ENCODE assay signal across 19 cellular contexts in genomic region chr10:127252818-127253217, GRCh38. TPM values are rescaled to one million over a fixed set of nuclear protein-coding genes. Genes with fewer than 3 reads are reported as not detected.
DNase-seq lines count a peak whose midpoint lies in the region; ATAC-seq and TF ChIP-seq lines count a peak whose summit lies in the region.
"Had no signal": no experiment of that assay in that cellular context is flagged by ENCODE, and none has a peak within 500 bp of the region (broad histone marks: within the 10 kb centered on the region; RNA-seq: fewer than 3 reads in every experiment).

No MANE protein-coding gene starts in this region.

- peak overlapping the region; percentile 72 for H3K27ac ChIP-seq in BLaER1
- no peak overlapping the region for H3K27ac ChIP-seq in esophagus muscularis mucosa (replicated peaks in 1 of 4)
- H3K27ac ChIP-seq in temporal lobe (ENCODE audit: low read depth, low read length) = peak overlapping the region; percentile 30
- H3K27ac ChIP-seq in brain microvascular endothelial cell = no peak overlapping the region
- H3K27ac ChIP-seq: 22Rv1, GM23248 had no signal

- intact Hi-C loops in esophagus muscularis mucosa (cut with DNase I) = no loop called here
- intact Hi-C loops in natural killer cell (cut with micrococcal nuclease) = no loop called here

- H4K20me1 ChIP-seq in BLaER1 = no peaks in the 10 kb centered on the region

- H3K9ac ChIP-seq in BLaER1 = no peak overlapping the region
- H3K9ac ChIP-seq: GM23248 had no signal

- WGBS in esophagus muscularis mucosa = 91% methylated on average over 6 of the region's 6 CpGs

- peaks cover 56 to 62% of the 10 kb centered on the region in 2 donors for H3K4me1 Mint-ChIP-seq in natural killer cell
- H3K4me1 Mint-ChIP-seq: B cell had no signal

- peaks cover 0 to 2% of the 10 kb centered on the region in 2 donors for H3K9me3 Mint-ChIP-seq in natural killer cell

- peak overlapping the region; percentile 88 for H3K4me2 ChIP-seq in BLaER1

- peak overlapping the region; percentile 82 for H3K4me3 Mint-ChIP-seq in natural killer cell
- H3K4me3 Mint-ChIP-seq: B cell; CD4-positive, alpha-beta memory T cell had no signal

- H3K4me1 ChIP-seq in BLaER1 = peaks cover 35% of the 10 kb centered on the region
- H3K4me1 ChIP-seq in esophagus muscularis mucosa = no peaks in the 10 kb centered on the region

- no peaks in the 10 kb centered on the region; the same call in 1 of the 2 replicates for H3K9me3 ChIP-seq in BLaER1
- no peaks in the 10 kb centered on the region for H3K9me3 ChIP-seq in esophagus muscularis mucosa

- H3K36me3 Mint-ChIP-seq in natural killer cell = no peaks in the 10 kb centered on the region
- H3K36me3 Mint-ChIP-seq: CD4-positive, alpha-beta memory T cell had no signal

- H3K4me3 ChIP-seq in BLaER1 (no peak overlapping the region), esophagus muscularis mucosa (no peak overlapping the region), brain microvascular endothelial cell (ENCODE audit: low read depth, low read length) (no peak overlapping the region)
- H3K4me3 ChIP-seq: GM12878, GM23248 had no signal

- DNase-seq in esophagus muscularis mucosa (ENCODE audit: extremely low spot score) (peak; percentile 45), natural killer cell (no peak), DMS 273 treated with DMSO at 0.1 percent for 48 hours (lab: John Stamatoyannopoulos, UW) (no peak), cortex of kidney (lab: John Stamatoyannopoulos, UW) (no peak), brain microvascular endothelial cell (no peak)
- DNase-seq: C1 segment of cervical spinal cord; CD4-positive, alpha-beta memory T cell; COR-L47; DMS79; EL; GDM1; GM23248; H7; HCEC 1CT had no signal

- TF ChIP-seq CTCF in esophagus muscularis mucosa (IDR thresholded peaks at IDR 0.05) = no peak
- TF ChIP-seq CTCF in natural killer cell (IDR thresholded peaks at IDR 0.05) = no peak
- TF ChIP-seq CTCF in brain microvascular endothelial cell (IDR thresholded peaks at IDR 0.05; ENCODE audit: low read depth, low read length, missing control alignments) = no peak

- H3K27me3 Mint-ChIP-seq in natural killer cell (ENCODE audit: low read depth in 2 of 2) = no peaks in the 10 kb centered on the region
- H3K27me3 Mint-ChIP-seq: B cell; CD4-positive, alpha-beta memory T cell had no signal

- H3K27me3 ChIP-seq in BLaER1 = no peaks in the 10 kb centered on the region
- no peaks in the 10 kb centered on the region for H3K27me3 ChIP-seq in esophagus muscularis mucosa
- no peaks in the 10 kb centered on the region for H3K27me3 ChIP-seq in brain microvascular endothelial cell (replicated peaks)

- in situ Hi-C loops in brain microvascular endothelial cell (cut with HindIII; ENCODE audit: low pct_ligation_motif_present, low sequenced_read_pairs) = no loop called here

- no peak for TF ChIP-seq EP300 in esophagus muscularis mucosa (IDR thresholded peaks at IDR 0.05)

- peak; percentile 31 to 49 (median 47) for ATAC-seq in natural killer cell
- ATAC-seq: GM12878 had no signal

- peak overlapping the region; percentile 89 to 92 for H3K27ac Mint-ChIP-seq in natural killer cell
- H3K27ac Mint-ChIP-seq: B cell; CD4-positive, alpha-beta memory T cell had no signal

- H3K36me3 ChIP-seq in BLaER1 (no peaks in the 10 kb centered on the region), esophagus muscularis mucosa (peaks cover 11 to 36% (median 14%) of the 10 kb centered on the region in 4 donors), brain microvascular endothelial cell (replicated peaks) (no peaks in the 10 kb centered on the region)

- TF ChIP-seq POLR2A in esophagus muscularis mucosa (IDR thresholded peaks at IDR 0.05; ENCODE audit: low read depth) = no peak

RNA-seq across cellular contexts. Expression of gene INSYN2A, which starts 56.4 kb away (rescaled TPM):
- total RNA-seq in esophagus muscularis mucosa = under 1 TPM in 3 of 4 donors, not detected in 1; 0.33 to 0.52 (median 0.42) TPM
- not detected for total RNA-seq in natural killer cell
- total RNA-seq in temporal lobe = 7.4 TPM
- total RNA-seq: B cell; CD4-positive, alpha-beta memory T cell; GM12878 had no signal

Comparison
In these comparisons a context has a peak if more than half of its experiments do, and no peak if none do; other contexts are left out.
1. H3K27ac ChIP-seq: peak in BLaER1 (single experiment) and temporal lobe (single experiment); none in esophagus muscularis mucosa (0 of 4) and brain microvascular endothelial cell (single experiment).